ENCODE assay signal across 10 cellular contexts in the genomic region with DNA sequence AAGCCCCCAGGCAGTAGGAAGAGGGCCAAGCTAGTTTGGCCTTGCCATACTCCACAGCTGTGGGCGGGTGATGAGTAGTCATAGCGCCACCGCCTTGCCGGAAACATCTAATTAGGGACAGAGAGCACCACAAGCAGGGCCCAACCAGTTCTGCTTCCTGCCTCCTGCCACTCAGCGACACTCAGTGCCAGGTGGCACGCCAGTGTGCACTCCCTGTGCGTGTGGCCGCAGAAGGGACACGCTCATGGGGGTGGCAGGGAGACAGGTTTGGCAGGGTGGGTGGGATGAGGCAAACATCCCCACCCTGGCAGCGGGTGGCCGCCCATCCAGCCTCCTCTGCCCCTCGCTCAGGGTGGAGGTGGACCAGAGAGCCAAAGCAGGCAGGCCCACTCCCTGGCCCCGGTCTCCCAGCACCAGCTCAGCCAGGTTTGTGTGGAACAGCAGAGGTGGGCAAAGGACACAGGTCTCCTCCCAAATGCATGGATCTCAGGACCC. TPM values are rescaled to one million over a fixed set of nuclear protein-coding genes. Genes with fewer than 3 reads are reported as not detected.
A peak's percentile ranks its signal among the peaks of the same experiment; 100 is the strongest.
DNase-seq lines count a peak whose midpoint lies in the region; TF ChIP-seq lines count a peak whose summit lies in the region.
"Had no signal": no experiment of that assay in that cellular context is flagged by ENCODE, and none has a peak within 500 bp of the region (broad histone marks: within the 10 kb centered on the region; RNA-seq: fewer than 3 reads in every experiment).

No MANE protein-coding gene starts in this region.

- no peaks in the 10 kb centered on the region for H3K9me3 ChIP-seq in BLaER1 treated with 17β-estradiol and CSF1 and Interleukin-3, amounts not matched to agents 10 nM and 100 nM (replicated peaks in 1 of 11)
- H3K9me3 ChIP-seq in osteoblast (ENCODE audit: low read depth, low read length), result no peaks in the 10 kb centered on the region
- H3K9me3 ChIP-seq: neutrophil had no signal

- no peaks in the 10 kb centered on the region for H3K36me3 Mint-ChIP-seq in nephron progenitor cell (ENCODE audit: low read depth)
- H3K36me3 Mint-ChIP-seq: activated naive CD4-positive, alpha-beta T cell treated with anti-CD3 and anti-CD28 coated beads, Interleukin-2, amount 50 U/mL, for 24 hours had no signal

- no peak overlapping the region for H3K27ac ChIP-seq in BLaER1 treated with 17β-estradiol and CSF1 and Interleukin-3, amounts not matched to agents 10 nM and 100 nM
- H3K27ac ChIP-seq in osteoblast (ENCODE audit: low read depth, low read length), result no peak overlapping the region
- H3K27ac ChIP-seq: neutrophil had no signal

- no peak for TF ChIP-seq EP300 in Ishikawa (IDR thresholded peaks at IDR 0.05; ENCODE audit: borderline replicate concordance)

- H3K27me3 ChIP-seq in BLaER1 treated with 17β-estradiol and CSF1 and Interleukin-3, amounts not matched to agents 10 nM and 100 nM, result peaks cover 30 to 72% (median 40%) of the 10 kb centered on the region in 11 experiments
- peaks cover 29% of the 10 kb centered on the region for H3K27me3 ChIP-seq in osteoblast (ENCODE audit: insufficient read depth, low read length)

- H3K9me3 Mint-ChIP-seq in nephron progenitor cell, result no peaks in the 10 kb centered on the region
- H3K9me3 Mint-ChIP-seq: activated naive CD4-positive, alpha-beta T cell treated with anti-CD3 and anti-CD28 coated beads, Interleukin-2, amount 50 U/mL, for 24 hours had no signal

- DNase-seq in activated CD8-positive, alpha-beta memory T cell treated with anti-CD3 and anti-CD28 coated beads for 48 hours (ENCODE audit: low read depth in 2 of 3, low spot score in 2 of 3), result peak; percentile 26 to 53 (median 47)
- DNase-seq in osteoblast (ENCODE audit: insufficient read length, low spot score, missing footprints) (peak; percentile 86), nephron progenitor cell (no peak), COLO829 (ENCODE audit: low spot score) (no peak), amygdala (lab: John Stamatoyannopoulos, UW) (no peak)

- H3K4me3 Mint-ChIP-seq in nephron progenitor cell, result no peak overlapping the region
- H3K4me3 Mint-ChIP-seq: activated naive CD4-positive, alpha-beta T cell treated with anti-CD3 and anti-CD28 coated beads, Interleukin-2, amount 50 U/mL, for 24 hours had no signal

- TF ChIP-seq RAD21 in Ishikawa (IDR thresholded peaks at IDR 0.05; ENCODE audit: low read depth), result no peak

- no peaks in the 10 kb centered on the region for H3K79me2 ChIP-seq in osteoblast (ENCODE audit: insufficient read depth, low read length)

- in situ Hi-C loops in GM18951 (cut with MboI; ENCODE audit: low sequenced_read_pairs, unreplicated experiment), result no loop called here

- TF ChIP-seq POLR2A in GM18951 (IDR thresholded peaks at IDR 0.05; ENCODE audit: extremely low read depth, insufficient read depth, insufficient read length), result peak; percentile 53

- peaks cover 31 to 57% (median 51%) of the 10 kb centered on the region in 10 experiments for H3K4me1 ChIP-seq in BLaER1 treated with 17β-estradiol and CSF1 and Interleukin-3, amounts not matched to agents 10 nM and 100 nM
- H3K4me1 ChIP-seq in osteoblast (ENCODE audit: insufficient read depth, low read length), result peaks cover 3% of the 10 kb centered on the region

- H3K36me3 ChIP-seq in BLaER1 treated with 17β-estradiol and CSF1 and Interleukin-3, amounts not matched to agents 10 nM and 100 nM, result no peaks in the 10 kb centered on the region
- no peaks in the 10 kb centered on the region for H3K36me3 ChIP-seq in osteoblast (ENCODE audit: insufficient read depth, low read length)
- H3K36me3 ChIP-seq: neutrophil had no signal

- H3K4me2 ChIP-seq in BLaER1 treated with 17β-estradiol and CSF1 and Interleukin-3, amounts not matched to agents 10 nM and 100 nM, result peak overlapping the region; percentile 60 to 93 (median 81)
- no peak overlapping the region for H3K4me2 ChIP-seq in osteoblast (ENCODE audit: insufficient read depth, low read length)

- H2AFZ ChIP-seq in osteoblast (ENCODE audit: low read length), result no peak overlapping the region

- peaks cover 44% of the 10 kb centered on the region for H3K27me3 Mint-ChIP-seq in nephron progenitor cell (ENCODE audit: low read depth, poor library complexity)

- peaks cover 40% of the 10 kb centered on the region for H3K4me1 Mint-ChIP-seq in nephron progenitor cell

- no peak overlapping the region for H3K27ac Mint-ChIP-seq in nephron progenitor cell

- H3K4me3 ChIP-seq in BLaER1 treated with 17β-estradiol and CSF1 and Interleukin-3, amounts not matched to agents 10 nM and 100 nM, result no peak overlapping the region; a peak in 1 of 20 replicates
- no peak overlapping the region for H3K4me3 ChIP-seq in osteoblast (ENCODE audit: insufficient read depth, low read length)

- peak overlapping the region in 3 of 11 experiments; percentile 4 to 38 (median 29); a peak in 2 of 22 replicates for H3K9ac ChIP-seq in BLaER1 treated with 17β-estradiol and CSF1 and Interleukin-3, amounts not matched to agents 10 nM and 100 nM

- no peak for TF ChIP-seq CTCF in osteoblast (IDR thresholded peaks at IDR 0.05; ENCODE audit: extremely low read depth, low read depth, low read length)
- no peak for TF ChIP-seq CTCF in nephron progenitor cell (IDR thresholded peaks at IDR 0.05)

- H4K20me1 ChIP-seq in BLaER1 treated with 17β-estradiol and CSF1 and Interleukin-3, amounts not matched to agents 10 nM and 100 nM, result peaks cover 0 to 23% (median 10%) of the 10 kb centered on the region in 11 experiments; a peak in 11 of 22 replicates
- H4K20me1 ChIP-seq in osteoblast (ENCODE audit: insufficient read depth, low read length), result no peaks in the 10 kb centered on the region

TF ChIP-seq in Ishikawa, 13 proteins besides CTCF, POLR2A, EP300 and RAD21:
- TF ChIP-seq ZBTB7A (IDR thresholded peaks at IDR 0.05; ENCODE audit: low read depth), result no peak
- TF ChIP-seq CREB1 (IDR thresholded peaks at IDR 0.05; ENCODE audit: low read depth), result no peak
- peak; percentile 23; the same call in 1 of the 2 replicates for TF ChIP-seq TCF12 (IDR thresholded peaks at IDR 0.05; ENCODE audit: low read depth)
- TF ChIP-seq TEAD4 (IDR thresholded peaks at IDR 0.05), result no peak
- no peak for TF ChIP-seq FOXM1 (IDR thresholded peaks at IDR 0.05; ENCODE audit: borderline replicate concordance, low read depth)

RNA-seq across cellular contexts. Expression of a gene that starts 4.9 kb away (rescaled TPM):
- not detected in 2 replicates for total RNA-seq in osteoblast

RNA-seq across cellular contexts. Expression of a gene that starts 11.0 kb away (rescaled TPM):
- total RNA-seq in osteoblast, result 15.3 and 18.1 TPM in 2 replicates

RNA-seq across cellular contexts. Expression of a gene that starts 42.0 kb away (rescaled TPM):
- 1.1 and 1.5 TPM in 2 replicates for total RNA-seq in osteoblast

Comparison
In these comparisons a context has a peak if more than half of its experiments do, and no peak if none do; other contexts are left out.
1. DNase-seq: peak in activated CD8-positive, alpha-beta memory T cell treated with anti-CD3 and anti-CD28 coated beads for 48 hours (3 of 3) and osteoblast (single experiment); none in nephron progenitor cell (single experiment), COLO829 (single experiment) and amygdala (0 of 56).